In the genomic region with DNA sequence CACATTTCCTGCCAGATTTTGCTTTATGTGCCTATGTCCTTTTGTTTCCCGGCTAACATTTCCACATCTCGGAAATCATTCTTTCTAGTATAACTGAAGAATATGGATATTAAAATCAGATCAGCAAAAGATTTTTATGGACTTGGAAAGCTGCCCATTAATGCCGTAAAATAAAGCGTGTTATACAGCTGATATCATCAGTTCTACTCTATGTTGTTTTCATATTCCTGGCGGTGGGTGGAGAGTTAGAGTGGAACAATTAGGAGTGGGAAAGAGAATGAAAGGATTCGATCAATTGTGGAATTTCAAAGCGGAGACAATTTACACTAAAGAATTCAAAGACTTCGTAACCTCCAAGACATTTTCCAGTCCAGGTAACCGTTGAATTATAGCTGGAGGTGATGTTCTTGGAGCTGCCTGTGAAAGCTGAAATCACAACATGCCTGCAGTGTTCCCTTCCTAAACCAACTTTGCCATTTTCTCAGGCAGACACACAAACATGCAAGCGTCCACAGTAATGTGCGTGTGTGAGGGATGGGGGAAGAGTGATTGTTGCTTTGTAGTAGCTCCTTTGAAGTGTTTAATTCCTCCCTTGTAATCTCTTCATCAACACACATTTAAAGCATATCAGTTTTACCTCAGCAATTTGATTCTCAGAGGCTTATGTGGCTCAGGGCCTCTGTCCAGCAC, we compare ENCODE assay signal across 1 cellular context.
TF ChIP-seq lines count a peak whose summit lies in the region.

No MANE protein-coding gene starts in this region.

TF ChIP-seq in HEK293, 187 proteins besides CTCF, POLR2A, EP300 and RAD21 (continued from another document and continues in another):
- TF ChIP-seq, protein P1, sequence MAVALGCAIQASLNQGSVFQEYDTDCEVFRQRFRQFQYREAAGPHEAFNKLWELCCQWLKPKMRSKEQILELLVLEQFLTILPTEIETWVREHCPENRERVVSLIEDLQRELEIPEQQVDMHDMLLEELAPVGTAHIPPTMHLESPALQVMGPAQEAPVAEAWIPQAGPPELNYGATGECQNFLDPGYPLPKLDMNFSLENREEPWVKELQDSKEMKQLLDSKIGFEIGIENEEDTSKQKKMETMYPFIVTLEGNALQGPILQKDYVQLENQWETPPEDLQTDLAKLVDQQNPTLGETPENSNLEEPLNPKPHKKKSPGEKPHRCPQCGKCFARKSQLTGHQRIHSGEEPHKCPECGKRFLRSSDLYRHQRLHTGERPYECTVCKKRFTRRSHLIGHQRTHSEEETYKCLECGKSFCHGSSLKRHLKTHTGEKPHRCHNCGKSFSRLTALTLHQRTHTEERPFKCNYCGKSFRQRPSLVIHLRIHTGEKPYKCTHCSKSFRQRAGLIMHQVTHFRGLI (tag by site-specific recombination; IDR thresholded peaks at IDR 0.05): no peak
- no peak for TF ChIP-seq MEIS1 (CRISPR knock-in tag; IDR thresholded peaks at IDR 0.05; ENCODE audit: borderline replicate concordance)
- TF ChIP-seq, protein P2, sequence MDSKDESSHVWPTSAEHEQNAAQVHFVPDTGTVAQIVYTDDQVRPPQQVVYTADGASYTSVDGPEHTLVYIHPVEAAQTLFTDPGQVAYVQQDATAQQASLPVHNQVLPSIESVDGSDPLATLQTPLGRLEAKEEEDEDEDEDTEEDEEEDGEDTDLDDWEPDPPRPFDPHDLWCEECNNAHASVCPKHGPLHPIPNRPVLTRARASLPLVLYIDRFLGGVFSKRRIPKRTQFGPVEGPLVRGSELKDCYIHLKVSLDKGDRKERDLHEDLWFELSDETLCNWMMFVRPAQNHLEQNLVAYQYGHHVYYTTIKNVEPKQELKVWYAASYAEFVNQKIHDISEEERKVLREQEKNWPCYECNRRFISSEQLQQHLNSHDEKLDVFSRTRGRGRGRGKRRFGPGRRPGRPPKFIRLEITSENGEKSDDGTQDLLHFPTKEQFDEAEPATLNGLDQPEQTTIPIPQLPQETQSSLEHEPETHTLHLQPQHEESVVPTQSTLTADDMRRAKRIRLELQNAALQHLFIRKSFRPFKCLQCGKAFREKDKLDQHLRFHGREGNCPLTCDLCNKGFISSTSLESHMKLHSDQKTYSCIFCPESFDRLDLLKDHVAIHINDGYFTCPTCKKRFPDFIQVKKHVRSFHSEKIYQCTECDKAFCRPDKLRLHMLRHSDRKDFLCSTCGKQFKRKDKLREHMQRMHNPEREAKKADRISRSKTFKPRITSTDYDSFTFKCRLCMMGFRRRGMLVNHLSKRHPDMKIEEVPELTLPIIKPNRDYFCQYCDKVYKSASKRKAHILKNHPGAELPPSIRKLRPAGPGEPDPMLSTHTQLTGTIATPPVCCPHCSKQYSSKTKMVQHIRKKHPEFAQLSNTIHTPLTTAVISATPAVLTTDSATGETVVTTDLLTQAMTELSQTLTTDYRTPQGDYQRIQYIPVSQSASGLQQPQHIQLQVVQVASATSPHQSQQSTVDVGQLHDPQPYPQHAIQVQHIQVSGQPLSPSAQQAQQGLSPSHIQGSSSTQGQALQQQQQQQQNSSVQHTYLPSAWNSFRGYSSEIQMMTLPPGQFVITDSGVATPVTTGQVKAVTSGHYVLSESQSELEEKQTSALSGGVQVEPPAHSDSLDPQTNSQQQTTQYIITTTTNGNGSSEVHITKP (tag by site-specific recombination; IDR thresholded peaks at IDR 0.05): no peak
- no peak for TF ChIP-seq ZNF175 (tag by site-specific recombination; IDR thresholded peaks at IDR 0.05)
- peak; percentile 88 for TF ChIP-seq OSR2 (tag by site-specific recombination; IDR thresholded peaks at IDR 0.05)
- TF ChIP-seq ZNF155 (tag by site-specific recombination; IDR thresholded peaks at IDR 0.05): no peak
- TF ChIP-seq ZIC2 (tag by site-specific recombination; IDR thresholded peaks at IDR 0.05): no peak
- TF ChIP-seq, protein P3, sequence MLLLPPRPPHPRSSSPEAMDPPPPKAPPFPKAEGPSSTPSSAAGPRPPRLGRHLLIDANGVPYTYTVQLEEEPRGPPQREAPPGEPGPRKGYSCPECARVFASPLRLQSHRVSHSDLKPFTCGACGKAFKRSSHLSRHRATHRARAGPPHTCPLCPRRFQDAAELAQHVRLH (tag by site-specific recombination; IDR thresholded peaks at IDR 0.05): no peak
- peak; percentile 58; the same call in 1 of the 2 replicates for TF ChIP-seq ZNF501 (tag by site-specific recombination; IDR thresholded peaks at IDR 0.05)
- peak; percentile 37; the same call in 1 of the 2 replicates for TF ChIP-seq ZNF843 (tag by site-specific recombination; IDR thresholded peaks at IDR 0.05)
- TF ChIP-seq ZNF654 (tag by site-specific recombination; IDR thresholded peaks at IDR 0.05; ENCODE audit: low read depth): no peak
- no peak for TF ChIP-seq ZNF701 (tag by site-specific recombination; IDR thresholded peaks at IDR 0.05)
- no peak for TF ChIP-seq ZNF549 (tag by site-specific recombination; IDR thresholded peaks at IDR 0.05)
- TF ChIP-seq, protein P4, sequence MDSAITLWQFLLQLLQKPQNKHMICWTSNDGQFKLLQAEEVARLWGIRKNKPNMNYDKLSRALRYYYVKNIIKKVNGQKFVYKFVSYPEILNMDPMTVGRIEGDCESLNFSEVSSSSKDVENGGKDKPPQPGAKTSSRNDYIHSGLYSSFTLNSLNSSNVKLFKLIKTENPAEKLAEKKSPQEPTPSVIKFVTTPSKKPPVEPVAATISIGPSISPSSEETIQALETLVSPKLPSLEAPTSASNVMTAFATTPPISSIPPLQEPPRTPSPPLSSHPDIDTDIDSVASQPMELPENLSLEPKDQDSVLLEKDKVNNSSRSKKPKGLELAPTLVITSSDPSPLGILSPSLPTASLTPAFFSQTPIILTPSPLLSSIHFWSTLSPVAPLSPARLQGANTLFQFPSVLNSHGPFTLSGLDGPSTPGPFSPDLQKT (IDR thresholded peaks at IDR 0.05; ENCODE audit: borderline replicate concordance, low read depth, low read length): no peak
- TF ChIP-seq, protein P5, sequence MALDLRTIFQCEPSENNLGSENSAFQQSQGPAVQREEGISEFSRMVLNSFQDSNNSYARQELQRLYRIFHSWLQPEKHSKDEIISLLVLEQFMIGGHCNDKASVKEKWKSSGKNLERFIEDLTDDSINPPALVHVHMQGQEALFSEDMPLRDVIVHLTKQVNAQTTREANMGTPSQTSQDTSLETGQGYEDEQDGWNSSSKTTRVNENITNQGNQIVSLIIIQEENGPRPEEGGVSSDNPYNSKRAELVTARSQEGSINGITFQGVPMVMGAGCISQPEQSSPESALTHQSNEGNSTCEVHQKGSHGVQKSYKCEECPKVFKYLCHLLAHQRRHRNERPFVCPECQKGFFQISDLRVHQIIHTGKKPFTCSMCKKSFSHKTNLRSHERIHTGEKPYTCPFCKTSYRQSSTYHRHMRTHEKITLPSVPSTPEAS (tag by site-specific recombination; IDR thresholded peaks at IDR 0.05): no peak
- TF ChIP-seq ZNF621 (tag by site-specific recombination; IDR thresholded peaks at IDR 0.05): no peak
- TF ChIP-seq ZNF112 (tag by site-specific recombination; IDR thresholded peaks at IDR 0.05): no peak
- TF ChIP-seq ZNF626 (tag by site-specific recombination; IDR thresholded peaks at IDR 0.05): no peak
- no peak for TF ChIP-seq ZNF785 (tag by site-specific recombination; IDR thresholded peaks at IDR 0.05)
- no peak; the same call in 1 of the 2 replicates for TF ChIP-seq ZNF335 (tag by site-specific recombination; conservative IDR thresholded peaks at IDR 0.05)
- TF ChIP-seq ZNF830 (tag by site-specific recombination; IDR thresholded peaks at IDR 0.05; ENCODE audit: low read depth): no peak
- TF ChIP-seq, protein P6, sequence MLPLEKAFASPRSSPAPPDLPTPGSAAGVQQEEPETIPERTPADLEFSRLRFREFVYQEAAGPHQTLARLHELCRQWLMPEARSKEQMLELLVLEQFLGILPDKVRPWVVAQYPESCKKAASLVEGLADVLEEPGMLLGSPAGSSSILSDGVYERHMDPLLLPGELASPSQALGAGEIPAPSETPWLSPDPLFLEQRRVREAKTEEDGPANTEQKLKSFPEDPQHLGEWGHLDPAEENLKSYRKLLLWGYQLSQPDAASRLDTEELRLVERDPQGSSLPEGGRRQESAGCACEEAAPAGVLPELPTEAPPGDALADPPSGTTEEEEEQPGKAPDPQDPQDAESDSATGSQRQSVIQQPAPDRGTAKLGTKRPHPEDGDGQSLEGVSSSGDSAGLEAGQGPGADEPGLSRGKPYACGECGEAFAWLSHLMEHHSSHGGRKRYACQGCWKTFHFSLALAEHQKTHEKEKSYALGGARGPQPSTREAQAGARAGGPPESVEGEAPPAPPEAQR (tag by site-specific recombination; IDR thresholded peaks at IDR 0.05): no peak
- TF ChIP-seq ZNF768 (tag by site-specific recombination; IDR thresholded peaks at IDR 0.05): no peak
- TF ChIP-seq, protein P7, sequence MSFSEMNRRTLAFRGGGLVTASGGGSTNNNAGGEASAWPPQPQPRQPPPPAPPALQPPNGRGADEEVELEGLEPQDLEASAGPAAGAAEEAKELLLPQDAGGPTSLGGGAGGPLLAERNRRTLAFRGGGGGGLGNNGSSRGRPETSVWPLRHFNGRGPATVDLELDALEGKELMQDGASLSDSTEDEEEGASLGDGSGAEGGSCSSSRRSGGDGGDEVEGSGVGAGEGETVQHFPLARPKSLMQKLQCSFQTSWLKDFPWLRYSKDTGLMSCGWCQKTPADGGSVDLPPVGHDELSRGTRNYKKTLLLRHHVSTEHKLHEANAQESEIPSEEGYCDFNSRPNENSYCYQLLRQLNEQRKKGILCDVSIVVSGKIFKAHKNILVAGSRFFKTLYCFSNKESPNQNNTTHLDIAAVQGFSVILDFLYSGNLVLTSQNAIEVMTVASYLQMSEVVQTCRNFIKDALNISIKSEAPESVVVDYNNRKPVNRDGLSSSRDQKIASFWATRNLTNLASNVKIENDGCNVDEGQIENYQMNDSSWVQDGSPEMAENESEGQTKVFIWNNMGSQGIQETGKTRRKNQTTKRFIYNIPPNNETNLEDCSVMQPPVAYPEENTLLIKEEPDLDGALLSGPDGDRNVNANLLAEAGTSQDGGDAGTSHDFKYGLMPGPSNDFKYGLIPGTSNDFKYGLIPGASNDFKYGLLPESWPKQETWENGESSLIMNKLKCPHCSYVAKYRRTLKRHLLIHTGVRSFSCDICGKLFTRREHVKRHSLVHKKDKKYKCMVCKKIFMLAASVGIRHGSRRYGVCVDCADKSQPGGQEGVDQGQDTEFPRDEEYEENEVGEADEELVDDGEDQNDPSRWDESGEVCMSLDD (tag by site-specific recombination; IDR thresholded peaks at IDR 0.05): no peak
- TF ChIP-seq FEZF1 (tag by site-specific recombination; IDR thresholded peaks at IDR 0.05): peak; percentile 70
- TF ChIP-seq ZNF223 (tag by site-specific recombination; IDR thresholded peaks at IDR 0.05): no peak
- no peak for TF ChIP-seq ZNF324 (tag by site-specific recombination; IDR thresholded peaks at IDR 0.05)
- no peak for TF ChIP-seq ZNF585B (tag by site-specific recombination; IDR thresholded peaks at IDR 0.05)
- TF ChIP-seq WT1 (tag by site-specific recombination; IDR thresholded peaks at IDR 0.05): peak; percentile 98
- TF ChIP-seq HOXD13 (CRISPR knock-in tag; IDR thresholded peaks at IDR 0.05; ENCODE audit: borderline replicate concordance): no peak
- TF ChIP-seq ZNF248 (tag by site-specific recombination; IDR thresholded peaks at IDR 0.05): no peak
- TF ChIP-seq ZNF214 (tag by site-specific recombination; IDR thresholded peaks at IDR 0.05; ENCODE audit: borderline replicate concordance): no peak
- no peak for TF ChIP-seq ZNF24 (tag by site-specific recombination; IDR thresholded peaks at IDR 0.05)
- no peak for TF ChIP-seq ZNF416 (tag by site-specific recombination; IDR thresholded peaks at IDR 0.05)
- no peak for TF ChIP-seq ZNF239 (tag by site-specific recombination; IDR thresholded peaks at IDR 0.05)
- no peak for TF ChIP-seq ZNF133 (tag by site-specific recombination; IDR thresholded peaks at IDR 0.05)
- TF ChIP-seq, protein P8, sequence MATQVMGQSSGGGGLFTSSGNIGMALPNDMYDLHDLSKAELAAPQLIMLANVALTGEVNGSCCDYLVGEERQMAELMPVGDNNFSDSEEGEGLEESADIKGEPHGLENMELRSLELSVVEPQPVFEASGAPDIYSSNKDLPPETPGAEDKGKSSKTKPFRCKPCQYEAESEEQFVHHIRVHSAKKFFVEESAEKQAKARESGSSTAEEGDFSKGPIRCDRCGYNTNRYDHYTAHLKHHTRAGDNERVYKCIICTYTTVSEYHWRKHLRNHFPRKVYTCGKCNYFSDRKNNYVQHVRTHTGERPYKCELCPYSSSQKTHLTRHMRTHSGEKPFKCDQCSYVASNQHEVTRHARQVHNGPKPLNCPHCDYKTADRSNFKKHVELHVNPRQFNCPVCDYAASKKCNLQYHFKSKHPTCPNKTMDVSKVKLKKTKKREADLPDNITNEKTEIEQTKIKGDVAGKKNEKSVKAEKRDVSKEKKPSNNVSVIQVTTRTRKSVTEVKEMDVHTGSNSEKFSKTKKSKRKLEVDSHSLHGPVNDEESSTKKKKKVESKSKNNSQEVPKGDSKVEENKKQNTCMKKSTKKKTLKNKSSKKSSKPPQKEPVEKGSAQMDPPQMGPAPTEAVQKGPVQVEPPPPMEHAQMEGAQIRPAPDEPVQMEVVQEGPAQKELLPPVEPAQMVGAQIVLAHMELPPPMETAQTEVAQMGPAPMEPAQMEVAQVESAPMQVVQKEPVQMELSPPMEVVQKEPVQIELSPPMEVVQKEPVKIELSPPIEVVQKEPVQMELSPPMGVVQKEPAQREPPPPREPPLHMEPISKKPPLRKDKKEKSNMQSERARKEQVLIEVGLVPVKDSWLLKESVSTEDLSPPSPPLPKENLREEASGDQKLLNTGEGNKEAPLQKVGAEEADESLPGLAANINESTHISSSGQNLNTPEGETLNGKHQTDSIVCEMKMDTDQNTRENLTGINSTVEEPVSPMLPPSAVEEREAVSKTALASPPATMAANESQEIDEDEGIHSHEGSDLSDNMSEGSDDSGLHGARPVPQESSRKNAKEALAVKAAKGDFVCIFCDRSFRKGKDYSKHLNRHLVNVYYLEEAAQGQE (tag by site-specific recombination; IDR thresholded peaks at IDR 0.05): peak; percentile 94
- TF ChIP-seq, protein P9, sequence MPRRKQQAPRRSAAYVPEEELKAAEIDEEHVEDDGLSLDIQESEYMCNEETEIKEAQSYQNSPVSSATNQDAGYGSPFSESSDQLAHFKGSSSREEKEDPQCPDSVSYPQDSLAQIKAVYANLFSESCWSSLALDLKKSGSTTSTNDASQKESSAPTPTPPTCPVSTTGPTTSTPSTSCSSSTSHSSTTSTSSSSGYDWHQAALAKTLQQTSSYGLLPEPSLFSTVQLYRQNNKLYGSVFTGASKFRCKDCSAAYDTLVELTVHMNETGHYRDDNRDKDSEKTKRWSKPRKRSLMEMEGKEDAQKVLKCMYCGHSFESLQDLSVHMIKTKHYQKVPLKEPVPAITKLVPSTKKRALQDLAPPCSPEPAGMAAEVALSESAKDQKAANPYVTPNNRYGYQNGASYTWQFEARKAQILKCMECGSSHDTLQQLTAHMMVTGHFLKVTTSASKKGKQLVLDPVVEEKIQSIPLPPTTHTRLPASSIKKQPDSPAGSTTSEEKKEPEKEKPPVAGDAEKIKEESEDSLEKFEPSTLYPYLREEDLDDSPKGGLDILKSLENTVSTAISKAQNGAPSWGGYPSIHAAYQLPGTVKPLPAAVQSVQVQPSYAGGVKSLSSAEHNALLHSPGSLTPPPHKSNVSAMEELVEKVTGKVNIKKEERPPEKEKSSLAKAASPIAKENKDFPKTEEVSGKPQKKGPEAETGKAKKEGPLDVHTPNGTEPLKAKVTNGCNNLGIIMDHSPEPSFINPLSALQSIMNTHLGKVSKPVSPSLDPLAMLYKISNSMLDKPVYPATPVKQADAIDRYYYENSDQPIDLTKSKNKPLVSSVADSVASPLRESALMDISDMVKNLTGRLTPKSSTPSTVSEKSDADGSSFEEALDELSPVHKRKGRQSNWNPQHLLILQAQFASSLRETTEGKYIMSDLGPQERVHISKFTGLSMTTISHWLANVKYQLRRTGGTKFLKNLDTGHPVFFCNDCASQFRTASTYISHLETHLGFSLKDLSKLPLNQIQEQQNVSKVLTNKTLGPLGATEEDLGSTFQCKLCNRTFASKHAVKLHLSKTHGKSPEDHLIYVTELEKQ (tag by site-specific recombination; IDR thresholded peaks at IDR 0.05; ENCODE audit: borderline replicate concordance): peak; percentile 61
- TF ChIP-seq PRDM1 (tag by site-specific recombination; IDR thresholded peaks at IDR 0.05): no peak
- TF ChIP-seq ZBTB1 (tag by site-specific recombination; IDR thresholded peaks at IDR 0.05): 0 out of 2 replicates have a peak, but pooled peaks have one; percentile 49
